Comparison of ENCODE assay signal across 9 cellular contexts in the genomic region with DNA sequence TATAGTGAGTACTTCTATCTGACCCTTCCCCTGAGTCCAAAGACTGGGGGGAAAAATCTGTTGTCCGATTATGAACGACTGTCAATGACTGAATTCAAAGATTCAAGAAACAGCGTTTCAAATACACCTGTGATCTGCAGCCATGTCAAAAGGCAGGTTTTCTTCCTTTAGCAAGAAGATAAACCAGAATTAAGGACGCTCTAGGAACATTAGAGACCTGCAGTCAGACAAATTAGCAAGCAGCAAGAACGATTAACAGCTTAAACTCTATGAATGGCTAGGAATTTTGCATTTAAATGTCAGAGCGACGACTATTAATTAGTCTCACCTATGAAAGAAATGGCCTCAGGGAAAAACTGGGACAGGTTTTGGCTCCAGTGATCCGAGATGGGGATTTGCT. TPM values are rescaled to one million over a fixed set of nuclear protein-coding genes. Genes with fewer than 3 reads are reported as not detected.
DNase-seq lines count a peak whose midpoint lies in the region; ATAC-seq and TF ChIP-seq lines count a peak whose summit lies in the region.
"Had no signal": no experiment of that assay in that cellular context is flagged by ENCODE, and none has a peak within 500 bp of the region (broad histone marks: within the 10 kb centered on the region; RNA-seq: fewer than 3 reads in every experiment).

No MANE protein-coding gene starts in this region.

- peaks cover 11% of the 10 kb centered on the region for H4K20me1 ChIP-seq in hepatocyte (ENCODE audit: insufficient read depth, poor library complexity, severe bottlenecking)

- H3K27me3 Mint-ChIP-seq in activated CD4-positive, alpha-beta memory T cell treated with anti-CD3 and anti-CD28 coated beads, Interleukin-2, amount 10 ng/mL, durations not matched to agents 7 days and 5 days = no peaks in the 10 kb centered on the region

- POLR2A ChIA-PET in activated CD4-positive, alpha-beta memory T cell treated with anti-CD3 and anti-CD28 coated beads, Interleukin-2, amount 10 ng/mL, durations not matched to agents 7 days and 5 days (lab: Charles Lee) = interaction anchor here (0.7 to 10.5 kb wide), 20 partner anchors 13 to 359 kb away, joined by 3 to 293 read pairs (median 32); partner anchors contain the start of genes ATP2B1, GALNT4 and POC1B

- CTCF ChIA-PET in activated CD4-positive, alpha-beta memory T cell treated with anti-CD3 and anti-CD28 coated beads, Interleukin-2, amount 10 ng/mL, durations not matched to agents 7 days and 5 days (lab: Charles Lee) = interaction anchor here (0.7 to 9.8 kb wide), 8 partner anchors 105 to 331 kb away, joined by 3 to 92 read pairs (median 6); no protein-coding TSS in a partner anchor

- H3K4me3 ChIP-seq in HL-60 (replicated peaks; ENCODE audit: insufficient read depth, low read length) (peak overlapping the region; percentile 59), hepatocyte (peak overlapping the region; percentile 37), skeletal muscle tissue (ENCODE audit: low read length in 3 of 3) (peak overlapping the region; percentile 71 to 91 (median 87))

- H3K9me2 ChIP-seq in hepatocyte (replicated peaks; ENCODE audit: insufficient read depth) = no peaks in the 10 kb centered on the region

- H3K79me2 ChIP-seq in hepatocyte = peaks cover 41% of the 10 kb centered on the region

- H3K4me1 ChIP-seq in hepatocyte (ENCODE audit: insufficient read depth) (peaks cover 6% of the 10 kb centered on the region), skeletal muscle tissue (ENCODE audit: control insufficient read depth in 3 of 3, insufficient read depth in 3 of 3, low read length in 3 of 3) (peaks cover 43 to 60% (median 46%) of the 10 kb centered on the region in 3 donors)

- H3K36me3 Mint-ChIP-seq in activated CD4-positive, alpha-beta memory T cell treated with anti-CD3 and anti-CD28 coated beads, Interleukin-2, amount 10 ng/mL, durations not matched to agents 7 days and 5 days (ENCODE audit: low read depth) = peaks cover 59% of the 10 kb centered on the region

- H3K27me3 ChIP-seq in HL-60 (ENCODE audit: insufficient read depth, poor library complexity, severe bottlenecking) (no peaks in the 10 kb centered on the region), hepatocyte (no peaks in the 10 kb centered on the region), skeletal muscle tissue (ENCODE audit: control insufficient read depth in 3 of 3, insufficient read depth in 3 of 3, low read length in 3 of 3) (peaks cover 43 to 69% (median 59%) of the 10 kb centered on the region in 3 donors)

- TF ChIP-seq CTCF in HL-60 (IDR thresholded peaks at IDR 0.05; ENCODE audit: insufficient read depth, low read length) (no peak), hepatocyte (IDR thresholded peaks at IDR 0.05; ENCODE audit: poor library complexity) (no peak)

- H3K9me3 ChIP-seq in hepatocyte (ENCODE audit: low read depth) = no peaks in the 10 kb centered on the region
- H3K9me3 ChIP-seq in skeletal muscle tissue (ENCODE audit: control insufficient read depth in 3 of 3, low read length in 3 of 3) = no peaks in the 10 kb centered on the region

- H3K4me1 Mint-ChIP-seq in activated CD4-positive, alpha-beta memory T cell treated with anti-CD3 and anti-CD28 coated beads, Interleukin-2, amount 10 ng/mL, durations not matched to agents 7 days and 5 days = peaks cover 57% of the 10 kb centered on the region

- H3K9me3 Mint-ChIP-seq in activated CD4-positive, alpha-beta memory T cell treated with anti-CD3 and anti-CD28 coated beads, Interleukin-2, amount 10 ng/mL, durations not matched to agents 7 days and 5 days = no peaks in the 10 kb centered on the region

- DNase-seq in HL-60 (ENCODE audit: low read depth in 1 of 2, low spot score in 1 of 2) (no peak), hepatocyte (ENCODE audit: low spot score) (no peak), NCI-H1417 treated with DMSO at 0.1 percent for 48 hours (lab: John Stamatoyannopoulos, UW) (no peak), NCI-H1092 (lab: John Stamatoyannopoulos, UW) (no peak)
- no peak for DNase-seq in activated CD4-positive, alpha-beta memory T cell treated with anti-CD3 and anti-CD28 coated beads, Interleukin-2, amount 10 ng/mL, durations not matched to agents 7 days and 5 days
- DNase-seq in effector CD4-positive, alpha-beta T cell = no peak

- peak overlapping the region; percentile 78 for H3K4me2 ChIP-seq in hepatocyte

- H3K27ac ChIP-seq in HL-60 (replicated peaks) (peak overlapping the region; percentile 93), hepatocyte (peak overlapping the region; percentile 28), skeletal muscle tissue (ENCODE audit: low read depth, low read length) (peak overlapping the region; percentile 79)
- H3K27ac ChIP-seq: VCaP had no signal

- no peak overlapping the region for H2AFZ ChIP-seq in hepatocyte

- peak overlapping the region; percentile 98 for H3K4me3 Mint-ChIP-seq in activated CD4-positive, alpha-beta memory T cell treated with anti-CD3 and anti-CD28 coated beads, Interleukin-2, amount 10 ng/mL, durations not matched to agents 7 days and 5 days

- 16% methylated on average over 8 of the region's 8 CpGs for WGBS in hepatocyte (ENCODE audit: low lambda C conversion rate, missing lambda C conversion rate)

- H3K9ac ChIP-seq in skeletal muscle tissue (ENCODE audit: low read depth in 1 of 3, low read length in 3 of 3) = peak overlapping the region; percentile 68 to 83 (median 78)

- peak overlapping the region; percentile 96 for H3K27ac Mint-ChIP-seq in activated CD4-positive, alpha-beta memory T cell treated with anti-CD3 and anti-CD28 coated beads, Interleukin-2, amount 10 ng/mL, durations not matched to agents 7 days and 5 days

- no peak for ATAC-seq in GM21423 (IDR thresholded peaks at IDR 0.05; ENCODE audit: unreplicated experiment)

- no peaks in the 10 kb centered on the region for H3K36me3 ChIP-seq in hepatocyte (replicated peaks; ENCODE audit: insufficient read depth, low read depth)
- peaks cover 0 to 5% (median 0%) of the 10 kb centered on the region in 3 donors for H3K36me3 ChIP-seq in skeletal muscle tissue (ENCODE audit: control insufficient read depth in 3 of 3, insufficient read depth in 3 of 3, low read length in 3 of 3)

RNA-seq across cellular contexts. Expression of gene DUSP6, which starts 2.0 kb away (rescaled TPM):
- total RNA-seq in activated CD4-positive, alpha-beta memory T cell treated with anti-CD3 and anti-CD28 coated beads, Interleukin-2, amount 10 ng/mL, durations not matched to agents 7 days and 5 days = 100 to 1,000 TPM; 170 to 171 TPM
- total RNA-seq in hepatocyte (52.5 and 55.4 TPM in 2 replicates), skeletal muscle tissue (44.9 TPM)
- 41.5 and 51.8 TPM in 2 replicates for polyA plus RNA-seq in hepatocyte

Comparison
In these comparisons a context has a peak if more than half of its experiments do, and no peak if none do; other contexts are left out.
1. H3K27ac ChIP-seq: peak in every context shown above with its lines; median percentile 93 in HL-60; 79 in skeletal muscle tissue; 28 in hepatocyte.
2. H3K4me3 ChIP-seq: peak in every context shown above with its lines; median percentile 87 in skeletal muscle tissue; 59 in HL-60; 37 in hepatocyte.